1 cellular context compared by ENCODE assay signal in genomic region chr7:84047085-84047484, GRCh38.
TF ChIP-seq lines count a peak whose summit lies in the region.

No MANE protein-coding gene starts in this region.

TF ChIP-seq in SK-N-SH, 30 proteins besides CTCF, POLR2A, EP300 and RAD21 (continued from another document):
- TF ChIP-seq, protein P1, sequence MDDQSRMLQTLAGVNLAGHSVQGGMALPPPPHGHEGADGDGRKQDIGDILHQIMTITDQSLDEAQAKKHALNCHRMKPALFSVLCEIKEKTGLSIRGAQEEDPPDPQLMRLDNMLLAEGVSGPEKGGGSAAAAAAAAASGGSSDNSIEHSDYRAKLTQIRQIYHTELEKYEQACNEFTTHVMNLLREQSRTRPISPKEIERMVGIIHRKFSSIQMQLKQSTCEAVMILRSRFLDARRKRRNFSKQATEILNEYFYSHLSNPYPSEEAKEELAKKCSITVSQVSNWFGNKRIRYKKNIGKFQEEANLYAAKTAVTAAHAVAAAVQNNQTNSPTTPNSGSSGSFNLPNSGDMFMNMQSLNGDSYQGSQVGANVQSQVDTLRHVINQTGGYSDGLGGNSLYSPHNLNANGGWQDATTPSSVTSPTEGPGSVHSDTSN (IDR thresholded peaks at IDR 0.05) = peak; percentile 61; the same call in 1 of the 2 replicates
- TF ChIP-seq, protein P2, sequence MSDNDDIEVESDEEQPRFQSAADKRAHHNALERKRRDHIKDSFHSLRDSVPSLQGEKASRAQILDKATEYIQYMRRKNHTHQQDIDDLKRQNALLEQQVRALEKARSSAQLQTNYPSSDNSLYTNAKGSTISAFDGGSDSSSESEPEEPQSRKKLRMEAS (IDR thresholded peaks at IDR 0.05; ENCODE audit: low read depth) = no peak
- TF ChIP-seq, protein P3, sequence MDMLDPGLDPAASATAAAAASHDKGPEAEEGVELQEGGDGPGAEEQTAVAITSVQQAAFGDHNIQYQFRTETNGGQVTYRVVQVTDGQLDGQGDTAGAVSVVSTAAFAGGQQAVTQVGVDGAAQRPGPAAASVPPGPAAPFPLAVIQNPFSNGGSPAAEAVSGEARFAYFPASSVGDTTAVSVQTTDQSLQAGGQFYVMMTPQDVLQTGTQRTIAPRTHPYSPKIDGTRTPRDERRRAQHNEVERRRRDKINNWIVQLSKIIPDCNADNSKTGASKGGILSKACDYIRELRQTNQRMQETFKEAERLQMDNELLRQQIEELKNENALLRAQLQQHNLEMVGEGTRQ (IDR thresholded peaks at IDR 0.05; ENCODE audit: borderline replicate concordance, low read depth, low read length) = no peak
- no peak for TF ChIP-seq EZH2phosphoT487 (IDR thresholded peaks at IDR 0.05; ENCODE audit: borderline replicate concordance, low read depth)
- 0 out of 2 replicates have a peak, but pooled peaks have one; percentile 31 for TF ChIP-seq RXRA (IDR thresholded peaks at IDR 0.05; ENCODE audit: borderline replicate concordance, low read depth)
- TF ChIP-seq, protein P4, sequence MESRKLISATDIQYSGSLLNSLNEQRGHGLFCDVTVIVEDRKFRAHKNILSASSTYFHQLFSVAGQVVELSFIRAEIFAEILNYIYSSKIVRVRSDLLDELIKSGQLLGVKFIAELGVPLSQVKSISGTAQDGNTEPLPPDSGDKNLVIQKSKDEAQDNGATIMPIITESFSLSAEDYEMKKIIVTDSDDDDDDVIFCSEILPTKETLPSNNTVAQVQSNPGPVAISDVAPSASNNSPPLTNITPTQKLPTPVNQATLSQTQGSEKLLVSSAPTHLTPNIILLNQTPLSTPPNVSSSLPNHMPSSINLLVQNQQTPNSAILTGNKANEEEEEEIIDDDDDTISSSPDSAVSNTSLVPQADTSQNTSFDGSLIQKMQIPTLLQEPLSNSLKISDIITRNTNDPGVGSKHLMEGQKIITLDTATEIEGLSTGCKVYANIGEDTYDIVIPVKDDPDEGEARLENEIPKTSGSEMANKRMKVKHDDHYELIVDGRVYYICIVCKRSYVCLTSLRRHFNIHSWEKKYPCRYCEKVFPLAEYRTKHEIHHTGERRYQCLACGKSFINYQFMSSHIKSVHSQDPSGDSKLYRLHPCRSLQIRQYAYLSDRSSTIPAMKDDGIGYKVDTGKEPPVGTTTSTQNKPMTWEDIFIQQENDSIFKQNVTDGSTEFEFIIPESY (IDR thresholded peaks at IDR 0.05; ENCODE audit: borderline replicate concordance, low read depth) = no peak
- no peak for TF ChIP-seq CHD2 (IDR thresholded peaks at IDR 0.05; ENCODE audit: low read length, partially characterized antibody)
- TF ChIP-seq MXI1 (IDR thresholded peaks at IDR 0.05; ENCODE audit: low read depth, low read length) = no peak
- TF ChIP-seq SMC3 (IDR thresholded peaks at IDR 0.05; ENCODE audit: low read depth, low read length) = no peak
- TF ChIP-seq RFX5 (IDR thresholded peaks at IDR 0.05; ENCODE audit: low read length) = no peak
- TF ChIP-seq GATA2 (CRISPR knock-in tag; IDR thresholded peaks at IDR 0.05) = no peak
- no peak for TF ChIP-seq TAF1 (IDR thresholded peaks at IDR 0.05; ENCODE audit: borderline replicate concordance, low read depth, low read length)
- TF ChIP-seq TEAD4 (IDR thresholded peaks at IDR 0.05; ENCODE audit: borderline replicate concordance, insufficient read depth) = peak; percentile 68; the same call in 1 of the 2 replicates
- TF ChIP-seq POLR2AphosphoS5 (IDR thresholded peaks at IDR 0.05; ENCODE audit: low read depth, low read length) = peak; percentile 38; the same call in 1 of the 2 replicates
- no peak for TF ChIP-seq FOXJ3 (CRISPR knock-in tag; IDR thresholded peaks at IDR 0.05)
- TF ChIP-seq TCF12 (IDR thresholded peaks at IDR 0.05) = peak; percentile 78
- TF ChIP-seq ELF1 (IDR thresholded peaks at IDR 0.05) = no peak
- TF ChIP-seq FOXM1 (IDR thresholded peaks at IDR 0.05; ENCODE audit: low read depth) = 0 out of 2 replicates have a peak, but pooled peaks have one; percentile 19
- no peak for TF ChIP-seq REST (IDR thresholded peaks at IDR 0.05; ENCODE audit: low read depth, low read length)
- TF ChIP-seq RCOR1 (IDR thresholded peaks at IDR 0.05; ENCODE audit: low read length) = no peak
- TF ChIP-seq YY1 (IDR thresholded peaks at IDR 0.05; ENCODE audit: low read depth) = no peak
- TF ChIP-seq GABPA (IDR thresholded peaks at IDR 0.05; ENCODE audit: low read depth) = no peak
- TF ChIP-seq FOSL2 (IDR thresholded peaks at IDR 0.05; ENCODE audit: borderline replicate concordance, low read depth) = peak; percentile 19; the same call in 1 of the 2 replicates
- 0 out of 2 replicates have a peak, but pooled peaks have one; percentile 56 for TF ChIP-seq MEF2A (IDR thresholded peaks at IDR 0.05; ENCODE audit: borderline replicate concordance, low read depth)
- TF ChIP-seq SIN3A (IDR thresholded peaks at IDR 0.05; ENCODE audit: borderline replicate concordance, low read depth, low read length) = no peak
- TF ChIP-seq, protein P5, sequence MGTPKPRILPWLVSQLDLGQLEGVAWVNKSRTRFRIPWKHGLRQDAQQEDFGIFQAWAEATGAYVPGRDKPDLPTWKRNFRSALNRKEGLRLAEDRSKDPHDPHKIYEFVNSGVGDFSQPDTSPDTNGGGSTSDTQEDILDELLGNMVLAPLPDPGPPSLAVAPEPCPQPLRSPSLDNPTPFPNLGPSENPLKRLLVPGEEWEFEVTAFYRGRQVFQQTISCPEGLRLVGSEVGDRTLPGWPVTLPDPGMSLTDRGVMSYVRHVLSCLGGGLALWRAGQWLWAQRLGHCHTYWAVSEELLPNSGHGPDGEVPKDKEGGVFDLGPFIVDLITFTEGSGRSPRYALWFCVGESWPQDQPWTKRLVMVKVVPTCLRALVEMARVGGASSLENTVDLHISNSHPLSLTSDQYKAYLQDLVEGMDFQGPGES (IDR thresholded peaks at IDR 0.05; ENCODE audit: low read depth, low read length) = no peak
